5 cellular contexts compared by ENCODE assay signal in genomic region chr1:144938625-144939024, GRCh38.
DNase-seq lines count a peak whose midpoint lies in the region; ATAC-seq, FAIRE-seq and TF ChIP-seq lines count a peak whose summit lies in the region.
"Not testable (repeated sequence)": the region's sequence is repeated elsewhere in the genome, so short reads cannot be mapped to it uniquely, and the experiment has no call there.

No MANE protein-coding gene starts in this region.

- intact Hi-C loops in PC-9 (cut with micrococcal nuclease; ENCODE audit: unreplicated experiment); endothelial cell of umbilical vein (cut with micrococcal nuclease): not testable (repeated sequence)

- not testable (repeated sequence) for H3F3A ChIP-seq in PC-9 (ENCODE audit: insufficient read depth, low read depth)

- DNase-seq in H54 (ENCODE audit: insufficient read length, low spot score); PC-9; endothelial cell of umbilical vein (ENCODE audit: low read depth, low spot score); keratinocyte (ENCODE audit: low read depth, low spot score): not testable (repeated sequence)

- H3K27ac ChIP-seq in PC-9; endothelial cell of umbilical vein (ENCODE audit: insufficient read depth, low read depth, low read length); keratinocyte (ENCODE audit: control insufficient read depth, insufficient read depth, low read length): not testable (repeated sequence)

- not testable (repeated sequence) for H3K9me2 ChIP-seq in PC-9 (ENCODE audit: insufficient read depth)

- POLR2A ChIA-PET in PC-9 (lab: Charles Lee; ENCODE audit: unreplicated experiment); endothelial cell of umbilical vein (lab: Charles Lee): not testable (repeated sequence)

- H3K4me2 ChIP-seq in PC-9; endothelial cell of umbilical vein (ENCODE audit: insufficient read depth, low read length); keratinocyte (ENCODE audit: control insufficient read depth, extremely low read depth, insufficient read depth, low read depth, low read length): not testable (repeated sequence)

- TF ChIP-seq CTCF in PC-9 (conservative IDR thresholded peaks at IDR 0.05); endothelial cell of umbilical vein (IDR thresholded peaks at IDR 0.05; ENCODE audit: extremely low read depth in 1 of 2, insufficient read depth in 1 of 2, low read depth in 1 of 2, low read length in 2 of 2); keratinocyte (optimal IDR thresholded peaks at IDR 0.05 in 1 of 3, IDR thresholded peaks at IDR 0.05 in 1 of 3, conservative IDR thresholded peaks at IDR 0.05 in 1 of 3; ENCODE audit: extremely low read depth in 1 of 3, insufficient read depth in 2 of 3, low read length in 3 of 3): not testable (repeated sequence)

- H3K79me2 ChIP-seq in PC-9 (ENCODE audit: low read depth); endothelial cell of umbilical vein (ENCODE audit: control insufficient read depth, insufficient read depth, low read length); keratinocyte (ENCODE audit: control insufficient read depth, insufficient read depth, low read length): not testable (repeated sequence)

- H3K9me1 ChIP-seq in endothelial cell of umbilical vein (replicated peaks; ENCODE audit: control insufficient read depth, extremely low read depth, insufficient read depth, low read length); keratinocyte (ENCODE audit: control insufficient read depth, extremely low read depth, insufficient read depth, low read length): not testable (repeated sequence)

- not testable (repeated sequence) for H3K9me3 ChIP-seq in PC-9 (ENCODE audit: insufficient read depth, low read depth); endothelial cell of umbilical vein (replicated peaks; ENCODE audit: control insufficient read depth, insufficient read depth, low read length); keratinocyte (ENCODE audit: control insufficient read depth, low read depth, low read length)

- TF ChIP-seq POLR2A in H54 (IDR thresholded peaks at IDR 0.05; ENCODE audit: low read depth, low read length); endothelial cell of umbilical vein (IDR thresholded peaks at IDR 0.05; ENCODE audit: low read depth, low read length): not testable (repeated sequence)

- ATAC-seq in SK-N-SH treated with all-trans-retinoic acid at 6 μM for 48 hours: peak; percentile 4; the same call in 2 of the 3 replicates

- not testable (repeated sequence) for H3K27me3 ChIP-seq in PC-9 (ENCODE audit: insufficient read depth, low read depth); endothelial cell of umbilical vein (ENCODE audit: control insufficient read depth in 2 of 2, insufficient read depth in 2 of 2, low read length in 2 of 2); keratinocyte (ENCODE audit: control insufficient read depth, extremely low read depth, insufficient read depth, low read length)

- CTCF ChIA-PET in PC-9 (lab: Charles Lee); endothelial cell of umbilical vein (lab: Charles Lee): not testable (repeated sequence)

- TSS peak; percentile 17 for BruUV-seq in PC-9 (replicated peaks; lab: Mats Ljungman, UMichigan)
- BruUV-seq in endothelial cell of umbilical vein (replicated peaks; lab: Mats Ljungman, UMichigan): not testable (repeated sequence)

- H3K9ac ChIP-seq in endothelial cell of umbilical vein (replicated peaks; ENCODE audit: extremely low read depth, insufficient read depth, low read length); keratinocyte (ENCODE audit: control insufficient read depth, extremely low read depth, insufficient read depth, low read length): not testable (repeated sequence)

- H2AFZ ChIP-seq in PC-9; endothelial cell of umbilical vein (ENCODE audit: low read depth, low read length); keratinocyte (ENCODE audit: control insufficient read depth, low read length): not testable (repeated sequence)

- not testable (repeated sequence) for H3K4me1 ChIP-seq in PC-9 (replicated peaks; ENCODE audit: insufficient read depth); endothelial cell of umbilical vein (ENCODE audit: control insufficient read depth, extremely low read depth, insufficient read depth, low read length); keratinocyte (ENCODE audit: control insufficient read depth, extremely low read depth, insufficient read depth, low read length)

- dilution Hi-C loops in endothelial cell of umbilical vein (cut with MboI; ENCODE audit: extremely low pct_ligation_motif_present, low sequenced_read_pairs); keratinocyte (cut with MboI; ENCODE audit: extremely low pct_ligation_motif_present, low sequenced_read_pairs): not testable (repeated sequence)

- H4K20me1 ChIP-seq in PC-9 (ENCODE audit: insufficient read depth); endothelial cell of umbilical vein (replicated peaks; ENCODE audit: control insufficient read depth, extremely low read depth, insufficient read depth, low read length); keratinocyte (ENCODE audit: control insufficient read depth, extremely low read depth, insufficient read depth, low read length): not testable (repeated sequence)

- not testable (repeated sequence) for H3K36me3 ChIP-seq in PC-9 (ENCODE audit: low read depth); endothelial cell of umbilical vein (ENCODE audit: control insufficient read depth in 2 of 2, extremely low read depth in 1 of 2, insufficient read depth in 2 of 2, low read length in 2 of 2); keratinocyte (ENCODE audit: control insufficient read depth in 2 of 2, extremely low read depth in 1 of 2, insufficient read depth in 2 of 2, low read length in 2 of 2)

- H3K4me3 ChIP-seq in PC-9; endothelial cell of umbilical vein (replicated peaks in 1 of 3; ENCODE audit: insufficient read depth in 1 of 3, low read depth in 1 of 3, low read length in 3 of 3); keratinocyte (ENCODE audit: control insufficient read depth in 2 of 3, extremely low read depth in 1 of 3, insufficient read depth in 2 of 3, low read depth in 1 of 3, low read length in 3 of 3): not testable (repeated sequence)

- peak; percentile 38 for FAIRE-seq in H54 (lab: Jason Lieb, UNC)
- peak; percentile 15 for FAIRE-seq in endothelial cell of umbilical vein (lab: Jason Lieb, UNC)
- FAIRE-seq in keratinocyte (lab: Jason Lieb, UNC): peak; percentile 26
